Comparison of ENCODE assay signal across 17 cellular contexts in the genomic region with DNA sequence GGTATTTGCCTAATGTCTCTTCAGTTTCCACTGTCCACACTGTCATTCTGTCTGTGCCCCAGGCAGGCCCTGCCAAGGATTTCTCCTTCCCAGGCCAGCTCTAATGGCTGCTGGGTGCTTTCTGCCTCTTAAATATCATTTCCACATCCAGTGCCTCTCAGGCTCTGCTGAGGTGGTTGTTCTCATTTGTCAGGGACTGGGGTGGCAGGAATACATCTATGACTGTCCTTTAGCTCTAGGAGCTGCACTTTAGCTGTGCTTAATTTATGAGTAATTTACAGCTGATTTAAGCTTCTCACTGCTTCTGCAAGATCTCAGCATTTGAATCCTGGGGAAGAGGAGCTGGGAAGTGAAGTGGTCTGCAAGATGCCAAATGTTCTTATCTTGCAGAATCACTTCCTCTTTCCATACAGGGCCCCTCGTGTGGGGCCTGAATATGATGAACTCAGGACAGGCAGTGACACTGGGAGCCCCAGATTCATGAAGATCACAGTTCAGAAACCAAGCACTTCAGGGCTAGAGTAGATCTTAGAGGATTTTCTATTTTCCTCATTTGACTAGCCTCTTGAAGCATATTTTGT.
DNase-seq lines count a peak whose midpoint lies in the region; ATAC-seq, FAIRE-seq and TF ChIP-seq lines count a peak whose summit lies in the region.
"Had no signal": no experiment of that assay in that cellular context is flagged by ENCODE, and none has a peak within 500 bp of the region (broad histone marks: within the 10 kb centered on the region; RNA-seq: fewer than 3 reads in every experiment).

No MANE protein-coding gene starts in this region.

- no peak overlapping the region for H3K27ac Mint-ChIP-seq in stimulated activated naive B cell treated with anti-CD40 and anti-IgM and Interleukin-4, amounts not matched to agents 10 μg/mL and 1 μg/mL and 100 μg/mL, for 72 hours
- no peak overlapping the region for H3K27ac Mint-ChIP-seq in glutamatergic neuron (ENCODE audit: unreplicated experiment)
- H3K27ac Mint-ChIP-seq: activated CD4-positive, alpha-beta T cell treated with anti-CD3 and anti-CD28 coated beads, Interleukin-2, amount 10 ng/mL, durations not matched to agents 7 days and 5 days; H9 had no signal

- H3K4me1 Mint-ChIP-seq in stimulated activated naive B cell treated with anti-CD40 and anti-IgM and Interleukin-4, amounts not matched to agents 10 μg/mL and 1 μg/mL and 100 μg/mL, for 72 hours: peaks cover 0 to 3% of the 10 kb centered on the region in 2 donors
- peaks cover 6% of the 10 kb centered on the region for H3K4me1 Mint-ChIP-seq in glutamatergic neuron (ENCODE audit: low read depth, unreplicated experiment)
- H3K4me1 Mint-ChIP-seq: activated CD4-positive, alpha-beta T cell treated with anti-CD3 and anti-CD28 coated beads, Interleukin-2, amount 10 ng/mL, durations not matched to agents 7 days and 5 days; H9 had no signal

- no peak for TF ChIP-seq EP300 in HepG2 (IDR thresholded peaks at IDR 0.05; ENCODE audit: low read depth in 2 of 2, low read length in 2 of 2)
- no peak for TF ChIP-seq EP300 in HepG2 (CRISPR knock-in tag; IDR thresholded peaks at IDR 0.05; ENCODE audit: borderline replicate concordance)

- DNase-seq in right lobe of liver (no peak), HepG2 (ENCODE audit: low spot score) (no peak), NOMO-1 treated with DMSO at 0.1 percent for 48 hours (lab: John Stamatoyannopoulos, UW; ENCODE audit: unreplicated experiment) (peak; percentile 80), NCI-H146 treated with DMSO at 0.1 percent for 48 hours (lab: John Stamatoyannopoulos, UW; ENCODE audit: unreplicated experiment) (no peak), NCI-H226 (no peak), glutamatergic neuron (no peak)
- DNase-seq in stimulated activated naive B cell treated with anti-CD40 and anti-IgM and Interleukin-4, amounts not matched to agents 10 μg/mL and 1 μg/mL and 100 μg/mL, for 72 hours: no peak
- DNase-seq: activated CD4-positive, alpha-beta T cell treated with anti-CD3 and anti-CD28 coated beads, Interleukin-2, amount 10 ng/mL, durations not matched to agents 7 days and 5 days; activated naive CD4-positive, alpha-beta T cell treated with anti-CD3 and anti-CD28 coated beads, Interleukin-2, amount 50 U/mL, for 16 hours; GF-D8; H9; IMR-90; left lung; NCI-H446 treated with DMSO at 0.1 percent for 48 hours; posterior cingulate gyrus had no signal

- no peak overlapping the region for H3K27ac ChIP-seq in right lobe of liver
- H3K27ac ChIP-seq in HepG2 (ENCODE audit: extremely low read length, insufficient read depth, low read length): no peak overlapping the region
- H3K27ac ChIP-seq: gastroesophageal sphincter had no signal

- CTCF ChIA-PET in HepG2 (lab: Yijun Ruan, JAX; ENCODE audit: low intra/inter-chr PET ratio, low total read pairs): no interaction called here

- H3K4me2 ChIP-seq in HepG2 (ENCODE audit: low read depth, low read length): no peak overlapping the region

- no peaks in the 10 kb centered on the region for H3K79me2 ChIP-seq in HepG2 (ENCODE audit: insufficient read depth, low read length)

- H3K9me3 Mint-ChIP-seq in stimulated activated naive B cell treated with anti-CD40 and anti-IgM and Interleukin-4, amounts not matched to agents 10 μg/mL and 1 μg/mL and 100 μg/mL, for 72 hours: peaks cover 5 to 10% of the 10 kb centered on the region in 2 donors
- peaks cover 2% of the 10 kb centered on the region for H3K9me3 Mint-ChIP-seq in glutamatergic neuron (ENCODE audit: unreplicated experiment)
- H3K9me3 Mint-ChIP-seq: H9 had no signal

- no peak overlapping the region for H2AFZ ChIP-seq in HepG2 (ENCODE audit: low read length)

- no TSS peak for BruUV-seq in HepG2 (replicated peaks; lab: Mats Ljungman, UMichigan)

- FAIRE-seq in HepG2 (lab: Jason Lieb, UNC): no peak

- peak; percentile 18 to 66 (median 43) for ATAC-seq in right lobe of liver
- no peak for ATAC-seq in HepG2
- peak; percentile 58 for ATAC-seq in HG02938 (IDR thresholded peaks at IDR 0.05; ENCODE audit: unreplicated experiment)
- ATAC-seq in stimulated activated naive B cell treated with anti-CD40 and anti-IgM and Interleukin-4, amounts not matched to agents 10 μg/mL and 1 μg/mL and 100 μg/mL, for 72 hours (replicated peaks): no peak
- ATAC-seq: gastroesophageal sphincter, left lung had no signal

- H3K9ac ChIP-seq in HepG2 (ENCODE audit: insufficient read depth, low read depth, low read length): no peak overlapping the region

- no peak overlapping the region for H3K4me3 ChIP-seq in right lobe of liver
- H3K4me3 ChIP-seq in HepG2 (replicated peaks in 1 of 3; ENCODE audit: insufficient read depth in 1 of 3, low read depth in 2 of 3, low read length in 3 of 3): no peak overlapping the region
- H3K4me3 ChIP-seq: gastroesophageal sphincter, left lung had no signal

- POLR2A ChIA-PET in HepG2 (lab: Yijun Ruan, JAX): no interaction called here

- no peaks in the 10 kb centered on the region for H4K20me1 ChIP-seq in HepG2 (ENCODE audit: insufficient read depth, low read length)

- no peak for TF ChIP-seq CTCF in right lobe of liver (IDR thresholded peaks at IDR 0.05)
- no peak for TF ChIP-seq CTCF in HepG2 (CRISPR knock-in tag; IDR thresholded peaks at IDR 0.05)
- no peak for TF ChIP-seq CTCF in glutamatergic neuron (IDR thresholded peaks at IDR 0.05; ENCODE audit: partially characterized antibody, unreplicated experiment)

- no peak overlapping the region for H3K4me3 Mint-ChIP-seq in stimulated activated naive B cell treated with anti-CD40 and anti-IgM and Interleukin-4, amounts not matched to agents 10 μg/mL and 1 μg/mL and 100 μg/mL, for 72 hours
- no peak overlapping the region for H3K4me3 Mint-ChIP-seq in glutamatergic neuron (ENCODE audit: unreplicated experiment)
- H3K4me3 Mint-ChIP-seq: activated CD4-positive, alpha-beta T cell treated with anti-CD3 and anti-CD28 coated beads, Interleukin-2, amount 10 ng/mL, durations not matched to agents 7 days and 5 days; H9 had no signal

- TF ChIP-seq POLR2A in right lobe of liver (IDR thresholded peaks at IDR 0.05): no peak
- TF ChIP-seq POLR2A in HepG2 (IDR thresholded peaks at IDR 0.05; ENCODE audit: insufficient read depth in 1 of 2, low read depth in 2 of 2, low read length in 2 of 2): no peak

- no peaks in the 10 kb centered on the region for H3K27me3 ChIP-seq in right lobe of liver
- no peaks in the 10 kb centered on the region for H3K27me3 ChIP-seq in HepG2 (ENCODE audit: control insufficient read depth in 1 of 2, insufficient read depth in 2 of 2, low read length in 2 of 2)
- H3K27me3 ChIP-seq: gastroesophageal sphincter, left lung had no signal

- intact Hi-C loops in right lobe of liver (cut with DNase I): no loop called here
- intact Hi-C loops in HepG2 (cut with micrococcal nuclease; ENCODE audit: unreplicated experiment): no loop called here

- 0% methylated on average over 1 of the region's 1 CpG for WGBS in right lobe of liver (ENCODE audit: insufficient coverage, low coverage, low lambda C conversion rate, missing lambda C conversion rate)
- 0% methylated on average over 1 of the region's 1 CpG for WGBS in HepG2 (ENCODE audit: low lambda C conversion rate)

- H3K9me3 ChIP-seq in right lobe of liver (no peaks in the 10 kb centered on the region), HepG2 (ENCODE audit: low read length) (no peaks in the 10 kb centered on the region)
- H3K9me3 ChIP-seq: gastroesophageal sphincter, left lung had no signal

- in situ Hi-C loops in HepG2 (cut with HindIII; ENCODE audit: extremely low pct_ligation_motif_present, low pct_unique_long_range_greater_than_20kb): no loop called here

- H3K27me3 Mint-ChIP-seq in stimulated activated naive B cell treated with anti-CD40 and anti-IgM and Interleukin-4, amounts not matched to agents 10 μg/mL and 1 μg/mL and 100 μg/mL, for 72 hours: no peaks in the 10 kb centered on the region
- H3K27me3 Mint-ChIP-seq in glutamatergic neuron (ENCODE audit: unreplicated experiment): no peaks in the 10 kb centered on the region
- H3K27me3 Mint-ChIP-seq: activated CD4-positive, alpha-beta T cell treated with anti-CD3 and anti-CD28 coated beads, Interleukin-2, amount 10 ng/mL, durations not matched to agents 7 days and 5 days had no signal

- H3K36me3 ChIP-seq in right lobe of liver: no peaks in the 10 kb centered on the region
- no peaks in the 10 kb centered on the region for H3K36me3 ChIP-seq in HepG2 (replicated peaks in 1 of 2; ENCODE audit: control insufficient read depth in 1 of 2, insufficient read depth in 2 of 2, low read length in 2 of 2)
- H3K36me3 ChIP-seq: gastroesophageal sphincter, left lung had no signal

- no peak for TF ChIP-seq RAD21 in HepG2 (CRISPR knock-in tag; IDR thresholded peaks at IDR 0.05)

- H3K4me1 ChIP-seq in right lobe of liver: no peaks in the 10 kb centered on the region
- no peaks in the 10 kb centered on the region for H3K4me1 ChIP-seq in HepG2 (ENCODE audit: insufficient read depth, low read length)
- H3K4me1 ChIP-seq: gastroesophageal sphincter had no signal

- H3K36me3 Mint-ChIP-seq in stimulated activated naive B cell treated with anti-CD40 and anti-IgM and Interleukin-4, amounts not matched to agents 10 μg/mL and 1 μg/mL and 100 μg/mL, for 72 hours: no peaks in the 10 kb centered on the region
- peaks cover 6% of the 10 kb centered on the region for H3K36me3 Mint-ChIP-seq in glutamatergic neuron (ENCODE audit: unreplicated experiment)

TF ChIP-seq in HepG2, 621 proteins besides CTCF, POLR2A, EP300 and RAD21 (continues in another document):
- TF ChIP-seq JUND (CRISPR knock-in tag; IDR thresholded peaks at IDR 0.05): no peak
- TF ChIP-seq, protein P1, sequence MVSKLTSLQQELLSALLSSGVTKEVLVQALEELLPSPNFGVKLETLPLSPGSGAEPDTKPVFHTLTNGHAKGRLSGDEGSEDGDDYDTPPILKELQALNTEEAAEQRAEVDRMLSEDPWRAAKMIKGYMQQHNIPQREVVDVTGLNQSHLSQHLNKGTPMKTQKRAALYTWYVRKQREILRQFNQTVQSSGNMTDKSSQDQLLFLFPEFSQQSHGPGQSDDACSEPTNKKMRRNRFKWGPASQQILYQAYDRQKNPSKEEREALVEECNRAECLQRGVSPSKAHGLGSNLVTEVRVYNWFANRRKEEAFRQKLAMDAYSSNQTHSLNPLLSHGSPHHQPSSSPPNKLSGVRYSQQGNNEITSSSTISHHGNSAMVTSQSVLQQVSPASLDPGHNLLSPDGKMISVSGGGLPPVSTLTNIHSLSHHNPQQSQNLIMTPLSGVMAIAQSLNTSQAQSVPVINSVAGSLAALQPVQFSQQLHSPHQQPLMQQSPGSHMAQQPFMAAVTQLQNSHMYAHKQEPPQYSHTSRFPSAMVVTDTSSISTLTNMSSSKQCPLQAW (CRISPR knock-in tag; IDR thresholded peaks at IDR 0.05): no peak
- TF ChIP-seq, protein P2, sequence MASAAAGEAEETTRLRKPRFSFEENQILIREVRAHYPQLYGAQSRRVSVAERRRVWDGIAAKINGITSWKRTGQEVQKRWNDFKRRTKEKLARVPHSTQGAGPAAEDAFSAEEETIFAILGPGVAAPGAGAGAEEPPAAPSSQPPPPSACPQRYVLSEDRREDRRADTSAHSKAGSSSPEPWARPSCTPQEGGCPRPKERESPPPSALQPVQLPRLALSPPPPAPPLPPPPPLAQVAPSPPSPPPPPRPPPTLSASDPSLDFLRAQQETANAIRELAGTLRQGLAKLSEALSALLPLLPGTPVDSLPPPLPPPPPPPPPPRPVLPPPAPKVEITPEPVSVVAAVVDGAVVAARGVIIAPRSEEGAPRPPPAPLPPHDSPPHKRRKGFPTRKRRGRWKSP (CRISPR knock-in tag; IDR thresholded peaks at IDR 0.05): no peak
- no peak for TF ChIP-seq SIN3B (IDR thresholded peaks at IDR 0.05; ENCODE audit: low read length)

Comparison
In these comparisons a context has a peak if more than half of its experiments do, and no peak if none do; other contexts are left out.
1. ATAC-seq: peak in right lobe of liver (4 of 4) and HG02938 (single experiment); none in HepG2 (single experiment) and stimulated activated naive B cell treated with anti-CD40 and anti-IgM and Interleukin-4, amounts not matched to agents 10 μg/mL and 1 μg/mL and 100 μg/mL, for 72 hours (0 of 2).